In genomic region chr16:56697456-56698155, GRCh38 we compare ENCODE assay signal across 1 cellular context.
TF ChIP-seq lines count a peak whose summit lies in the region.

No MANE protein-coding gene starts in this region.

TF ChIP-seq in HepG2, 621 proteins besides CTCF, POLR2A, EP300 and RAD21:
- TF ChIP-seq ZNF264 (CRISPR knock-in tag; IDR thresholded peaks at IDR 0.05) (0 out of 2 replicates have a peak, but pooled peaks have one; percentile 25), HOXA5 (CRISPR knock-in tag; IDR thresholded peaks at IDR 0.05) (no peak), STAG1 (CRISPR knock-in tag; IDR thresholded peaks at IDR 0.05) (no peak)
